19 cellular contexts compared by ENCODE assay signal in the genomic region with DNA sequence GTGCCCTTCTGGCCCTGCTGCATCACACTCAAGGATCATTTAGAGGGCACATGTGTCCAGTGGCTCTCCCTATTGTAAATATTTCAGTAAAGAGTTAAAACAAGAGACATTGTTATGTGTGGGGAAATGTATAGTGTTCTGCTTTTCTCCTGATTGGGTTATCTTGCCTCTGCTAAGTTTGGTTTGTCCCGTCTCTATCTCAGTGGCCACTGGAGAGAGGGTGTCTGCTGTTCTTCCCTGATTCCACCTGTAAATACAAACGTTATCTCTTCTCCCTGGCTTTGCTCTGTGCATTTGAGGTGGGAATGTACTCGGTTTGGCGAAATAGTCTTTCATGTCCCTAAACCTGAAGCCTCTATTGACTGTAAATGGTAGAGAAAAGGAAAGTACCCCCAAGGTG.
"Had no signal": no experiment of that assay in that cellular context is flagged by ENCODE, and none has a peak within 500 bp of the region (broad histone marks: within the 10 kb centered on the region; RNA-seq: fewer than 3 reads in every experiment).

No MANE protein-coding gene starts in this region.

- H3K27me3 Mint-ChIP-seq: activated naive CD8-positive, alpha-beta T cell treated with anti-CD3 and anti-CD28 coated beads, Interleukin-2, amount 10 ng/mL, durations not matched to agents 7 days and 5 days; brain had no signal

- H3K27me3 ChIP-seq: gastrocnemius medialis, tibial artery had no signal

- H3K27ac Mint-ChIP-seq: activated naive CD8-positive, alpha-beta T cell treated with anti-CD3 and anti-CD28 coated beads, Interleukin-2, amount 10 ng/mL, durations not matched to agents 7 days and 5 days; T-helper 1 cell treated with Interleukin-12 subunit alpha and Interleukin-12 subunit beta and Interleukin-4 antibody, amounts not matched to agents 30 μg/mL and 1 μg/mL, for 36 hours had no signal

- ATAC-seq: esophagus mucosa, gastrocnemius medialis, left lobe of liver had no signal

- H3K4me3 Mint-ChIP-seq: activated naive CD8-positive, alpha-beta T cell treated with anti-CD3 and anti-CD28 coated beads, Interleukin-2, amount 10 ng/mL, durations not matched to agents 7 days and 5 days; T-helper 1 cell treated with Interleukin-12 subunit alpha and Interleukin-12 subunit beta and Interleukin-4 antibody, amounts not matched to agents 30 μg/mL and 1 μg/mL, for 36 hours had no signal

- H3K4me3 ChIP-seq: coronary artery, gastrocnemius medialis, lung, tibial artery had no signal

- H3K9me3 ChIP-seq: gastrocnemius medialis, tibial artery had no signal

- DNase-seq: activated CD4-positive, alpha-beta T cell treated with anti-CD3 and anti-CD28 coated beads for 1 hour; activated gamma-delta T cell treated with Interleukin-2 at 50 U/mL for 16 hours; activated naive CD8-positive, alpha-beta T cell treated with anti-CD3 and anti-CD28 coated beads, Interleukin-2, amount 10 ng/mL, durations not matched to agents 7 days and 5 days; anterior cingulate cortex; caudate nucleus; effector CD4-positive, alpha-beta T cell; gastrocnemius medialis; head of caudate nucleus; midbrain; retina; stimulated activated naive CD4-positive, alpha-beta T cell treated with Interleukin-2 at 50 U/mL for 16 hours; tibial artery had no signal

- H3K27ac ChIP-seq: coronary artery, tibial artery, VCaP had no signal

- H3K9me3 Mint-ChIP-seq: activated naive CD8-positive, alpha-beta T cell treated with anti-CD3 and anti-CD28 coated beads, Interleukin-2, amount 10 ng/mL, durations not matched to agents 7 days and 5 days; brain; T-helper 1 cell treated with Interleukin-12 subunit alpha and Interleukin-12 subunit beta and Interleukin-4 antibody, amounts not matched to agents 30 μg/mL and 1 μg/mL, for 36 hours had no signal
